In genomic region chr7:155104913-155105312, GRCh38 we compare ENCODE assay signal across 19 cellular contexts. TPM values are rescaled to one million over a fixed set of nuclear protein-coding genes. Genes with fewer than 3 reads are reported as not detected.
DNase-seq lines count a peak whose midpoint lies in the region; ATAC-seq, FAIRE-seq and TF ChIP-seq lines count a peak whose summit lies in the region.
"Had no signal": no experiment of that assay in that cellular context is flagged by ENCODE, and none has a peak within 500 bp of the region (broad histone marks: within the 10 kb centered on the region; RNA-seq: fewer than 3 reads in every experiment).

No MANE protein-coding gene starts in this region.

- H3K27me3 ChIP-seq in BLaER1 (no peaks in the 10 kb centered on the region), left lung (peaks cover 0 to 31% of the 10 kb centered on the region in 2 donors), small intestine (ENCODE audit: control insufficient read depth in 2 of 2, insufficient read depth in 2 of 2, low read length in 2 of 2) (peaks cover 0 to 2% of the 10 kb centered on the region in 2 donors), MG63 (no peaks in the 10 kb centered on the region)
- H3K27me3 ChIP-seq: BLaER1 treated with 17β-estradiol and CSF1 and Interleukin-3, amounts not matched to agents 10 nM and 100 nM had no signal

- ATAC-seq in left lung (peak; percentile 19), GM19324 (IDR thresholded peaks at IDR 0.05; ENCODE audit: low FRiP score, unreplicated experiment) (no peak)

- H3K36me3 ChIP-seq in BLaER1 (no peaks in the 10 kb centered on the region), left lung (no peaks in the 10 kb centered on the region), small intestine (ENCODE audit: control insufficient read depth in 2 of 2, insufficient read depth in 2 of 2, low read length in 2 of 2) (no peaks in the 10 kb centered on the region), MG63 (no peaks in the 10 kb centered on the region)
- H3K36me3 ChIP-seq: BLaER1 treated with 17β-estradiol and CSF1 and Interleukin-3, amounts not matched to agents 10 nM and 100 nM had no signal

- FAIRE-seq in small intestine (lab: Jason Lieb, UNC) = no peak
- FAIRE-seq: G401.6, GM12891 had no signal

- intact Hi-C loops in left lung (cut with DNase I) = no loop called here

- no peaks in the 10 kb centered on the region for H4K20me1 ChIP-seq in BLaER1
- H4K20me1 ChIP-seq: BLaER1 treated with 17β-estradiol and CSF1 and Interleukin-3, amounts not matched to agents 10 nM and 100 nM had no signal

- H3K4me1 ChIP-seq in BLaER1 (peaks cover 63% of the 10 kb centered on the region), left lung (no peaks in the 10 kb centered on the region), small intestine (ENCODE audit: control insufficient read depth in 2 of 2, insufficient read depth in 1 of 2, low read depth in 1 of 2, low read length in 1 of 2) (no peaks in the 10 kb centered on the region)

- no peaks in the 10 kb centered on the region for H3K9me3 ChIP-seq in BLaER1
- H3K9me3 ChIP-seq in left lung = no peaks in the 10 kb centered on the region
- H3K9me3 ChIP-seq in small intestine (ENCODE audit: control insufficient read depth, low read depth) = no peaks in the 10 kb centered on the region
- no peaks in the 10 kb centered on the region for H3K9me3 ChIP-seq in MG63
- H3K9me3 ChIP-seq: BLaER1 treated with 17β-estradiol and CSF1 and Interleukin-3, amounts not matched to agents 10 nM and 100 nM had no signal

- peak overlapping the region; percentile 17; the same call in 1 of the 2 replicates for H3K4me2 ChIP-seq in BLaER1

- H3K9ac ChIP-seq in BLaER1 = no peak overlapping the region
- H3K9ac ChIP-seq: BLaER1 treated with 17β-estradiol and CSF1 and Interleukin-3, amounts not matched to agents 10 nM and 100 nM had no signal

- WGBS in small intestine, 3 donors = 32 to 69% (median 52%) methylated on average over 6 to 7 of the region's 7 CpGs

- H3K4me3 ChIP-seq in BLaER1 = no peak overlapping the region
- no peak overlapping the region for H3K4me3 ChIP-seq in left lung
- no peak overlapping the region for H3K4me3 ChIP-seq in small intestine (ENCODE audit: low read depth in 1 of 2, low read length in 2 of 2)
- H3K4me3 ChIP-seq in MG63 = no peak overlapping the region
- H3K4me3 ChIP-seq: BLaER1 treated with 17β-estradiol and CSF1 and Interleukin-3, amounts not matched to agents 10 nM and 100 nM had no signal

- H3K27ac ChIP-seq in BLaER1 (no peak overlapping the region), left lung (no peak overlapping the region), small intestine (ENCODE audit: low read depth in 1 of 2, low read length in 1 of 2) (no peak overlapping the region)
- H3K27ac ChIP-seq: BLaER1 treated with 17β-estradiol and CSF1 and Interleukin-3, amounts not matched to agents 10 nM and 100 nM had no signal

- DNase-seq in NCI-H69 (lab: John Stamatoyannopoulos, UW) = peak; percentile 31
- no peak for DNase-seq in left lung
- peak; percentile 7 for DNase-seq in small intestine
- no peak for DNase-seq in GM13976 (ENCODE audit: low spot score)
- no peak for DNase-seq in MG63
- DNase-seq: 8988T; AML-193; CD4-positive, CD25-positive, alpha-beta regulatory T cell; DMS53; HCEC 1CT; HFFc6 had no signal

- TF ChIP-seq CTCF in left lung (IDR thresholded peaks at IDR 0.05) (no peak), GM13976 (IDR thresholded peaks at IDR 0.05; ENCODE audit: borderline replicate concordance, control extremely low read depth, extremely low read depth, insufficient read depth, missing control alignments) (no peak)

- in situ Hi-C loops in GM13976 (cut with MboI; ENCODE audit: low sequenced_read_pairs, unreplicated experiment) = no loop called here

RNA-seq across cellular contexts. Expression of gene HTR5A, which starts 34.8 kb away (rescaled TPM):
- total RNA-seq in left lung = not detected
- polyA plus RNA-seq in small intestine = under 1 TPM in 1 of 3 donors, not detected in 2; 0.04 TPM
- not detected in 2 replicates for total RNA-seq in MG63 (2014; rRNA removed; shearing (Covaris generic); ENCODE audit: low replicate concordance)
- total RNA-seq: CD4-positive, CD25-positive, alpha-beta regulatory T cell; H4; HFFc6; HT1080 had no signal
- polyA plus RNA-seq: CD4-positive, CD25-positive, alpha-beta regulatory T cell; IgD-negative memory B cell had no signal

Comparison
In these comparisons a context has a peak if more than half of its experiments do, and no peak if none do; other contexts are left out.
1. DNase-seq: peak in NCI-H69 (single experiment) and small intestine (single experiment); none in left lung (0 of 2), GM13976 (single experiment) and MG63 (single experiment).